In genomic region chr12:55112378-55112777, GRCh38 we compare ENCODE assay signal across 17 cellular contexts.
"Had no signal": no experiment of that assay in that cellular context is flagged by ENCODE, and none has a peak within 500 bp of the region (broad histone marks: within the 10 kb centered on the region; RNA-seq: fewer than 3 reads in every experiment).

No MANE protein-coding gene starts in this region.

- H3K27ac ChIP-seq: coronary artery, dorsolateral prefrontal cortex, esophagus muscularis mucosa, foreskin keratinocyte, gastroesophageal sphincter, heart left ventricle, hepatocyte, left lung, lower lobe of right lung had no signal

- H3K4me1 ChIP-seq: esophagus muscularis mucosa, foreskin keratinocyte, gastroesophageal sphincter, heart left ventricle, left lung, lower lobe of right lung had no signal

- DNase-seq: dermis blood vessel endothelial cell; dorsolateral prefrontal cortex; effector CD4-positive, alpha-beta T cell; effector memory CD4-positive, alpha-beta T cell; foreskin keratinocyte; heart left ventricle; hypothalamus; left cardiac atrium; left lung; left ventricle myocardium superior; lower lobe of right lung; mucosa of descending colon; naive B cell had no signal

- H3K27me3 ChIP-seq: esophagus muscularis mucosa, foreskin keratinocyte, gastroesophageal sphincter, hepatocyte, left lung had no signal

- H3K9me3 ChIP-seq: esophagus muscularis mucosa, gastroesophageal sphincter, heart left ventricle, left lung, lower lobe of right lung, mucosa of descending colon had no signal

- H3K4me3 ChIP-seq: coronary artery, dorsolateral prefrontal cortex, esophagus muscularis mucosa, gastroesophageal sphincter, heart left ventricle, hepatocyte, left lung, lower lobe of right lung, mucosa of descending colon had no signal

- H3K36me3 ChIP-seq: esophagus muscularis mucosa, gastroesophageal sphincter, heart left ventricle, left lung, lower lobe of right lung had no signal
